12 cellular contexts compared by ENCODE assay signal in the genomic region with DNA sequence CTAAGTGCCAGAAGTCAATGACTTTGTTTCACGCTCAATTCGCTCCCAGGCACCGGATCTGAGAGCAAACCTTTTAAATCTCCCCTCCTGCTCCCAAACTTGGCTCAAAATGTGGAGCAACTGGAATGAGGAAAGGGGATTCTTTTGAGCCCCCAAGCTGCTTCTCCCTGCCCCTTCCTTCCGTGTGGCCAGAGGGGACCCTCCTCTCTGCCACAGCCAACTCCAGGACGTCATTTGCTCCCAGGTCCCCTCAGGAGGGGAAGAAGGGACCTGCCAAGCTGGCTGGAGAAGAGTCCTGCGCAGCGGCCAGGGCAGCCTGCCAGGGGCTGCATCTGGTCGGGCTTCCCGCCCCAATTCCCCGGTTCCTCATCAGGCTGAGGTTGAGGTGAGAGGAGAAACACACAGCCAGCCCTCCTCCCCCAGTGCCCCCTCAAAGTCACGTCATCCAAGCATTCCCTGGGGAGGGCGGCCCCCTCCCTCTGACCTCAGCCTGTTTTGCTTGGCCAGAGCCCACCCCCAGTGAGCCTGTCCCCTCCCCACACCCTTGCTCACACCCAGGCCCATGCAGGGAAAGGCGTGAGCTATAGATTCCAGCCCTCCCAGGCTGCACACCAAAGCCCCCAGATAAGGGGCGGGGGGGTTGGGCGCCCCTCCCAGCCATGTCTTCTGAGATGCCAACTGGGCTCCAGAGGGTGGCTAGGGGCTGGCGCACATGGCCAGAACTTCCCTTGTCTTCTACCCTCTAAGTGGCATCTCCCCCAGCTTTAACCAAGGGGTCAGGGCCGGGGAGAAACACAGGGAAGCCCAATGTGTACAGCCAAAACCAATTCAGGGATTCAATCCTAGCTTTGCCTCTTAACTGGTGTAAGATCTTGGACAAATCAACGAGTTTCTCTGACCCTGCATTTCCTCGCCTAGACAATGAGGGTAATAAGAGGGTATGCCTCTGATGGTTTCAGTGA. TPM values are rescaled to one million over a fixed set of nuclear protein-coding genes. Genes with fewer than 3 reads are reported as not detected.
DNase-seq lines count a peak whose midpoint lies in the region; ATAC-seq and TF ChIP-seq lines count a peak whose summit lies in the region.
"Had no signal": no experiment of that assay in that cellular context is flagged by ENCODE, and none has a peak within 500 bp of the region (broad histone marks: within the 10 kb centered on the region; RNA-seq: fewer than 3 reads in every experiment).

No MANE protein-coding gene starts in this region.

- H3K36me3 Mint-ChIP-seq in nephron (ENCODE audit: low read depth): no peaks in the 10 kb centered on the region

- in situ Hi-C loops in ACHN (cut with HindIII; ENCODE audit: low pct_ligation_motif_present, low pct_unique_long_range_greater_than_20kb, low sequenced_read_pairs): no loop called here

- H3K4me1 Mint-ChIP-seq in nephron: peaks cover 64% of the 10 kb centered on the region
- H3K4me1 Mint-ChIP-seq: B cell; central memory CD8-positive, alpha-beta T cell had no signal

- H3K4me1 ChIP-seq in MM.1S (ENCODE audit: low read length): peaks cover 7% of the 10 kb centered on the region

- peaks cover 30% of the 10 kb centered on the region for H3K27me3 Mint-ChIP-seq in nephron (ENCODE audit: low read depth)

- H2AFZ ChIP-seq in MM.1S (ENCODE audit: low read length): no peak overlapping the region

- no peaks in the 10 kb centered on the region for H4K20me1 ChIP-seq in MM.1S (ENCODE audit: insufficient read depth, low read length)

- peak overlapping the region; percentile 17 to 40 (median 18) for H3K27ac Mint-ChIP-seq in nephron
- H3K27ac Mint-ChIP-seq: B cell had no signal

- no peak overlapping the region for H3K4me2 ChIP-seq in MM.1S (ENCODE audit: low read depth, low read length)

- H3K27ac ChIP-seq in AG04450 (ENCODE audit: low read depth, low read length) (peak overlapping the region; percentile 31), MM.1S (ENCODE audit: low read length) (no peak overlapping the region)

- H3F3A ChIP-seq in MM.1S (ENCODE audit: insufficient read depth, low read length): no peaks in the 10 kb centered on the region

- CTCF ChIA-PET in AG04450 (lab: Charles Lee): interaction anchor here (1.2 kb wide), 1 partner anchor 134 kb away, joined by 3 read pairs; no protein-coding TSS in a partner anchor

- no peak overlapping the region for H3K4me3 Mint-ChIP-seq in nephron
- H3K4me3 Mint-ChIP-seq: B cell; central memory CD8-positive, alpha-beta T cell had no signal

- no peaks in the 10 kb centered on the region for H3K9me3 Mint-ChIP-seq in nephron
- H3K9me3 Mint-ChIP-seq: central memory CD8-positive, alpha-beta T cell had no signal

- H3K9ac ChIP-seq in MM.1S (ENCODE audit: low read length): no peak overlapping the region

- H3K27me3 ChIP-seq in AG04450 (ENCODE audit: control insufficient read depth, insufficient read depth, low read length) (no peaks in the 10 kb centered on the region), MM.1S (replicated peaks; ENCODE audit: insufficient read depth, low read length) (no peaks in the 10 kb centered on the region)

- H3K4me3 ChIP-seq in AG04450 (ENCODE audit: low read depth, low read length) (no peak overlapping the region), MM.1S (ENCODE audit: low read length) (no peak overlapping the region)
- H3K4me3 ChIP-seq: K562 had no signal

- H3K9me3 ChIP-seq in AG04450 (ENCODE audit: control insufficient read depth, insufficient read depth, low read length) (no peaks in the 10 kb centered on the region), MM.1S (replicated peaks; ENCODE audit: insufficient read depth, low read length) (no peaks in the 10 kb centered on the region)

- DNase-seq in AG04450 (ENCODE audit: low read depth, low spot score) (no peak), NCI-H446 (lab: John Stamatoyannopoulos, UW) (peak; percentile 72 to 84), fibroblast of the conjunctiva (ENCODE audit: low read depth) (peak; percentile 16), MM.1S (no peak), DMS153 treated with DMSO at 0.1 percent for 48 hours (lab: John Stamatoyannopoulos, UW; ENCODE audit: unreplicated experiment) (no peak), ACHN (no peak)

- ATAC-seq in GM18519 (IDR thresholded peaks at IDR 0.05; ENCODE audit: low FRiP score, unreplicated experiment): no peak
- ATAC-seq: HCT116, K562 had no signal

- POLR2A ChIA-PET in AG04450 (lab: Yijun Ruan, JAX): no interaction called here

- no peak for TF ChIP-seq CTCF in AG04450 (IDR thresholded peaks at IDR 0.05; ENCODE audit: low read depth, low read length)
- TF ChIP-seq CTCF in nephron (IDR thresholded peaks at IDR 0.05; ENCODE audit: unreplicated experiment in 3 of 3): no peak
- TF ChIP-seq CTCF in MM.1S (IDR thresholded peaks at IDR 0.05; ENCODE audit: low read length): no peak

- no peaks in the 10 kb centered on the region for H3K36me3 ChIP-seq in MM.1S (replicated peaks; ENCODE audit: insufficient read depth, low read length)

- no peaks in the 10 kb centered on the region for H3K79me2 ChIP-seq in MM.1S (ENCODE audit: low read length)

- no peaks in the 10 kb centered on the region for H3K9me2 ChIP-seq in MM.1S (replicated peaks; ENCODE audit: insufficient read depth, low read length)

RNA-seq across cellular contexts. Expression of a gene that starts 35.0 kb away (rescaled TPM):
- 22.9 and 27.8 TPM in 2 replicates for polyA plus RNA-seq in AG04450 (2011; rRNA removed)
- polyA minus RNA-seq in AG04450 (2011; rRNA and poly(A)+ RNA removed): 35.4 and 38.3 TPM in 2 replicates

Comparison
In these comparisons a context has a peak if more than half of its experiments do, and no peak if none do; other contexts are left out.
1. DNase-seq: peak in NCI-H446 (2 of 2) and fibroblast of the conjunctiva (single experiment); none in AG04450 (single experiment), MM.1S (single experiment), DMS153 treated with DMSO at 0.1 percent for 48 hours (single experiment) and ACHN (single experiment).